ENCODE assay signal across 18 cellular contexts in genomic region chr19:29172302-29172701, GRCh38.
"Had no signal": no experiment of that assay in that cellular context is flagged by ENCODE, and none has a peak within 500 bp of the region (broad histone marks: within the 10 kb centered on the region; RNA-seq: fewer than 3 reads in every experiment).

No MANE protein-coding gene starts in this region.

- H3K27me3 ChIP-seq: cardiac muscle cell, esophagus squamous epithelium, neural progenitor cell, ovary, suprapubic skin, upper lobe of right lung had no signal

- H3K4me2 ChIP-seq: neural progenitor cell had no signal

- H3K36me3 ChIP-seq: cardiac muscle cell, esophagus squamous epithelium, neural progenitor cell, ovary, suprapubic skin, upper lobe of right lung had no signal

- H3K27ac ChIP-seq: cardiac muscle cell, esophagus squamous epithelium, neural progenitor cell, ovary, suprapubic skin, upper lobe of right lung had no signal

- H2AFZ ChIP-seq: neural progenitor cell had no signal

- H3K4me1 ChIP-seq: esophagus squamous epithelium, neural progenitor cell, suprapubic skin, upper lobe of right lung had no signal

- DNase-seq: activated CD4-positive, alpha-beta T cell treated with anti-CD3 and anti-CD28 coated beads, Interleukin-2, amount 10 ng/mL, durations not matched to agents 24 days and 14 days; activated naive CD4-positive, alpha-beta T cell treated with Interleukin-2 at 50 U/mL for 16 hours; activated naive CD8-positive, alpha-beta T cell treated with anti-CD3 and anti-CD28 coated beads, Interleukin-2, amount 50 U/mL, for 24 hours; esophagus squamous epithelium; foreskin fibroblast; glutamatergic neuron; immature natural killer cell; left cardiac atrium; midbrain; ovary; stimulated activated CD4-positive, alpha-beta T cell treated with anti-CD3 and anti-CD28 coated beads, Interleukin-12 subunit alpha, Interleukin-12 subunit beta, amount 100 ng/mL, for 4 hours; stimulated activated naive CD8-positive, alpha-beta T cell treated with anti-CD3 and anti-CD28 coated beads, Interleukin-15, Interleukin-2, amounts not matched to agents 100 U/mL and 50 U/mL, for 24 hours; upper lobe of right lung had no signal

- H3K4me3 ChIP-seq: cardiac muscle cell, esophagus squamous epithelium, lung, neural progenitor cell, ovary, suprapubic skin, upper lobe of right lung had no signal

- H3K9ac ChIP-seq: neural progenitor cell had no signal

- ATAC-seq: activated naive CD8-positive, alpha-beta T cell treated with anti-CD3 and anti-CD28 coated beads, Interleukin-2, amount 50 U/mL, for 24 hours; left cardiac atrium; stimulated activated naive CD8-positive, alpha-beta T cell treated with anti-CD3 and anti-CD28 coated beads, Interleukin-15, Interleukin-2, amounts not matched to agents 100 U/mL and 50 U/mL, for 24 hours; upper lobe of right lung; WTC11 had no signal

- H3K9me3 ChIP-seq: ovary had no signal
